Comparison of ENCODE assay signal across 1 cellular context in the genomic region with DNA sequence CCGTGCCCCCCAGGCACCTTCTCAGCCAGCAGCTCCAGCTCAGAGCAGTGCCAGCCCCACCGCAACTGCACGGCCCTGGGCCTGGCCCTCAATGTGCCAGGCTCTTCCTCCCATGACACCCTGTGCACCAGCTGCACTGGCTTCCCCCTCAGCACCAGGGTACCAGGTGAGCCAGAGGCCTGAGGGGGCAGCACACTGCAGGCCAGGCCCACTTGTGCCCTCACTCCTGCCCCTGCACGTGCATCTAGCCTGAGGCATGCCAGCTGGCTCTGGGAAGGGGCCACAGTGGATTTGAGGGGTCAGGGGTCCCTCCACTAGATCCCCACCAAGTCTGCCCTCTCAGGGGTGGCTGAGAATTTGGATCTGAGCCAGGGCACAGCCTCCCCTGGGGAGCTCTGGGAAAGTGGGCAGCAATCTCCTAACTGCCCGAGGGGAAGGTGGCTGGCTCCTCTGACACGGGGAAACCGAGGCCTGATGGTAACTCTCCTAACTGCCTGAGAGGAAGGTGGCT.
A peak's percentile ranks its signal among the peaks of the same experiment; 100 is the strongest.
TF ChIP-seq lines count a peak whose summit lies in the region.

No MANE protein-coding gene starts in this region.

TF ChIP-seq in HepG2, 621 proteins besides CTCF, POLR2A, EP300 and RAD21 (continued from another document):
- TF ChIP-seq RERE (CRISPR knock-in tag; IDR thresholded peaks at IDR 0.05; ENCODE audit: low read depth) (no peak), ZNF44 (CRISPR knock-in tag; IDR thresholded peaks at IDR 0.05) (0 out of 2 replicates have a peak, but pooled peaks have one; percentile 45), ZFP1 (CRISPR knock-in tag; IDR thresholded peaks at IDR 0.05) (no peak), AHDC1 (CRISPR knock-in tag; IDR thresholded peaks at IDR 0.05; ENCODE audit: borderline replicate concordance) (peak; percentile 16; the same call in 1 of the 2 replicates), BCLAF1 (IDR thresholded peaks at IDR 0.05) (no peak), MIER3 (CRISPR knock-in tag; IDR thresholded peaks at IDR 0.05; ENCODE audit: borderline replicate concordance) (no peak), TP53 (CRISPR knock-in tag; conservative IDR thresholded peaks at IDR 0.05) (no peak), NKX3-1 (CRISPR knock-in tag; IDR thresholded peaks at IDR 0.05) (no peak), NFYC (CRISPR knock-in tag; IDR thresholded peaks at IDR 0.05) (no peak), ZNF678 (CRISPR knock-in tag; IDR thresholded peaks at IDR 0.05) (0 out of 2 replicates have a peak, but pooled peaks have one; percentile 19), YEATS2 (CRISPR knock-in tag; IDR thresholded peaks at IDR 0.05; ENCODE audit: borderline replicate concordance) (0 out of 2 replicates have a peak, but pooled peaks have one; percentile 1), SRF (IDR thresholded peaks at IDR 0.05; ENCODE audit: low read depth, low read length) (no peak), REXO4 (CRISPR knock-in tag; IDR thresholded peaks at IDR 0.05; ENCODE audit: borderline replicate concordance) (no peak), POGZ (CRISPR knock-in tag; IDR thresholded peaks at IDR 0.05) (no peak), NR2C2 (CRISPR knock-in tag; IDR thresholded peaks at IDR 0.05; ENCODE audit: borderline replicate concordance) (0 out of 2 replicates have a peak, but pooled peaks have one; percentile 24), TRIM24 (CRISPR knock-in tag; IDR thresholded peaks at IDR 0.05) (no peak), SIN3B (IDR thresholded peaks at IDR 0.05; ENCODE audit: low read length) (no peak), ATF7-NPFF (CRISPR knock-in tag; IDR thresholded peaks at IDR 0.05; ENCODE audit: low read depth) (peak; percentile 26; the same call in 1 of the 2 replicates), NFE2L2 (IDR thresholded peaks at IDR 0.05; ENCODE audit: low read length) (no peak), JUND (CRISPR knock-in tag; IDR thresholded peaks at IDR 0.05) (no peak), ATF4 (CRISPR knock-in tag; IDR thresholded peaks at IDR 0.05) (no peak), ZNF17 (CRISPR knock-in tag; IDR thresholded peaks at IDR 0.05) (no peak), ZC3H4 (CRISPR knock-in tag; IDR thresholded peaks at IDR 0.05; ENCODE audit: borderline replicate concordance) (no peak), FOSL1 (CRISPR knock-in tag; IDR thresholded peaks at IDR 0.05; ENCODE audit: borderline replicate concordance) (no peak), MED8 (CRISPR knock-in tag; IDR thresholded peaks at IDR 0.05; ENCODE audit: insufficient replicate concordance) (no peak), ZNF234 (CRISPR knock-in tag; conservative IDR thresholded peaks at IDR 0.05) (no peak), GABPB1 (CRISPR knock-in tag; IDR thresholded peaks at IDR 0.05) (no peak), NR2F6 (IDR thresholded peaks at IDR 0.05) (no peak), NR2F6 (CRISPR knock-in tag; IDR thresholded peaks at IDR 0.05) (no peak)
- TF ChIP-seq, protein P1, sequence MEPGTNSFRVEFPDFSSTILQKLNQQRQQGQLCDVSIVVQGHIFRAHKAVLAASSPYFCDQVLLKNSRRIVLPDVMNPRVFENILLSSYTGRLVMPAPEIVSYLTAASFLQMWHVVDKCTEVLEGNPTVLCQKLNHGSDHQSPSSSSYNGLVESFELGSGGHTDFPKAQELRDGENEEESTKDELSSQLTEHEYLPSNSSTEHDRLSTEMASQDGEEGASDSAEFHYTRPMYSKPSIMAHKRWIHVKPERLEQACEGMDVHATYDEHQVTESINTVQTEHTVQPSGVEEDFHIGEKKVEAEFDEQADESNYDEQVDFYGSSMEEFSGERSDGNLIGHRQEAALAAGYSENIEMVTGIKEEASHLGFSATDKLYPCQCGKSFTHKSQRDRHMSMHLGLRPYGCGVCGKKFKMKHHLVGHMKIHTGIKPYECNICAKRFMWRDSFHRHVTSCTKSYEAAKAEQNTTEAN (CRISPR knock-in tag; conservative IDR thresholded peaks at IDR 0.05) = no peak
- TF ChIP-seq, protein P2, sequence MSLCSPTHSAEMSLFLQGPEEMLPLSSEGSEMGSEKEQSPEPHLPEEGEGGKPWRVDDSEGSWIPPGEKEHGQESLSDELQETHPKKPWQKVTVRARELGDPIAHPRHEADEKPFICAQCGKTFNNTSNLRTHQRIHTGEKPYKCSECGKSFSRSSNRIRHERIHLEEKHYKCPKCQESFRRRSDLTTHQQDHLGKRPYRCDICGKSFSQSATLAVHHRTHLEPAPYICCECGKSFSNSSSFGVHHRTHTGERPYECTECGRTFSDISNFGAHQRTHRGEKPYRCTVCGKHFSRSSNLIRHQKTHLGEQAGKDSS (CRISPR knock-in tag; IDR thresholded peaks at IDR 0.05; ENCODE audit: borderline replicate concordance, low read depth) = no peak
- TF ChIP-seq, protein P3, sequence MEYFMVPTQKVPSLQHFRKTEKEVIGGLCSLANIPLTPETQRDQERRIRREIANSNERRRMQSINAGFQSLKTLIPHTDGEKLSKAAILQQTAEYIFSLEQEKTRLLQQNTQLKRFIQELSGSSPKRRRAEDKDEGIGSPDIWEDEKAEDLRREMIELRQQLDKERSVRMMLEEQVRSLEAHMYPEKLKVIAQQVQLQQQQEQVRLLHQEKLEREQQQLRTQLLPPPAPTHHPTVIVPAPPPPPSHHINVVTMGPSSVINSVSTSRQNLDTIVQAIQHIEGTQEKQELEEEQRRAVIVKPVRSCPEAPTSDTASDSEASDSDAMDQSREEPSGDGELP (IDR thresholded peaks at IDR 0.05; ENCODE audit: borderline replicate concordance, low read depth) = no peak
TF ChIP-seq in HepG2: peak in this region for 68.
